ENCODE assay signal across 1 cellular context in genomic region chr1:171279234-171279633, GRCh38.
TF ChIP-seq lines count a peak whose summit lies in the region.

No MANE protein-coding gene starts in this region.

TF ChIP-seq in H1, 55 proteins besides CTCF, POLR2A, EP300 and RAD21:
- TF ChIP-seq SUZ12 (IDR thresholded peaks at IDR 0.05; ENCODE audit: low read length) = no peak
- TF ChIP-seq SP2 (IDR thresholded peaks at IDR 0.05; ENCODE audit: low read length) = no peak
- TF ChIP-seq ATF3 (IDR thresholded peaks at IDR 0.05; ENCODE audit: insufficient read depth, low read depth, low read length) = no peak
- TF ChIP-seq PHF8 (conservative IDR thresholded peaks at IDR 0.05; ENCODE audit: low read depth, low read length) = no peak
- no peak for TF ChIP-seq JUND (IDR thresholded peaks at IDR 0.05; ENCODE audit: low read length)
- TF ChIP-seq HDAC6 (IDR thresholded peaks at IDR 0.05; ENCODE audit: low read depth, low read length) = no peak
- TF ChIP-seq EGR1 (IDR thresholded peaks at IDR 0.05; ENCODE audit: borderline replicate concordance, low read depth, low read length) = no peak
- no peak for TF ChIP-seq ASH2L (IDR thresholded peaks at IDR 0.05; ENCODE audit: low read length)
